6 cellular contexts compared by ENCODE assay signal in the genomic region with DNA sequence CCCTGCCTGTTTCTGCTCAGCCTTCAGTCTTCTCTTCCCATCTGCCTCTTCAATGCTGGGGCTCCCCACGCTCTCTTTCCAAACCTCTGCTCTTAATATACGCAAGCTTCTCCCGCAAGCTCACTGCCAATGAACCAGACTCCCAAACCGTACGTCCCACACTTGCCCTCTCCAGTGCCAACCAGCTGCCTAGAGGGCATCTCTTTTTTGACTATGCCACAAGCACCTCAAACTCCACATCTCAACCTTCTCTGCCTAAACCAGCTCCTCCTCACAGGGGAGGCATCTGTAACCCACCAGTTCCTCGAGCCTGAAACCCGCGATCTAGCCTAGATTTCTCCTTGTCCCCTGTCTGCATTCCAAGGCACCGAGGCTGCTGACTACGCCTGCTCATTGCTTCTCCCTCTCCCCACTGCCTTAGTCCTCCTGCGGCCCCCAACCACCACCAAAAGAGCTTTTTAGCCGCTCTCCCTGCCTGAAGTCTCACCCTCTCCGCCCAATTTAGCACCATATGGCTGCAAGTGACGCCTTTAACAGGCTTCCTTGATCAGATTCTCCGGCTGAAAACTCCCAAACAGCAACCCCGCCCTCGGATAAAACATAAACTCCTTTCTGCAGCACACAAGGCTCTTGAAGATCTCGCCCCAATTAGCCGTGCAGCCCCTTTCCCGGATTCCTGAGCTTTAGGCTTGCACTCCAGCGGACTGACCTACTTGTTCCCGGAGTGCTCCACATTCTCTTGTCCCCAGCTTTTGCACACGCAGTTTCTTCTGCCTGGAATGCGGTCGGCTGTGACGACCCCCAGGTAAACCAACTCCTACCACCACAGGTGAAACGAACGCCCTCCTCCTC. TPM values are rescaled to one million over a fixed set of nuclear protein-coding genes. Genes with fewer than 3 reads are reported as not detected.
DNase-seq lines count a peak whose midpoint lies in the region; ATAC-seq and TF ChIP-seq lines count a peak whose summit lies in the region.

No MANE protein-coding gene starts in this region.

- peak overlapping the region; percentile 72 to 96 (median 88) for H3K27ac ChIP-seq in esophagus squamous epithelium

- H3K9me3 ChIP-seq in esophagus squamous epithelium = no peaks in the 10 kb centered on the region

- no peak for DNase-seq in BJ (ENCODE audit: low read depth)
- DNase-seq in NCI-H69 (lab: John Stamatoyannopoulos, UW) = peak; percentile 69
- DNase-seq in esophagus squamous epithelium (lab: John Stamatoyannopoulos, UW) = no peak

- H3K36me3 ChIP-seq in BJ (ENCODE audit: control insufficient read depth, insufficient read depth, low read length) (no peaks in the 10 kb centered on the region), esophagus squamous epithelium (no peaks in the 10 kb centered on the region)

- peak overlapping the region; percentile 59 for H3K4me3 ChIP-seq in BJ (ENCODE audit: low read depth, low read length)
- peak overlapping the region; percentile 67 to 98 (median 84) for H3K4me3 ChIP-seq in esophagus squamous epithelium

- no peak for TF ChIP-seq POLR2A in esophagus squamous epithelium (IDR thresholded peaks at IDR 0.05)

- peaks cover 55% of the 10 kb centered on the region for H3K4me1 Mint-ChIP-seq in stimulated activated memory B cell treated with anti-CD40 and anti-IgM and Interleukin-4, amounts not matched to agents 10 μg/mL and 1 μg/mL and 100 μg/mL, for 72 hours

- no peaks in the 10 kb centered on the region for H3K27me3 Mint-ChIP-seq in stimulated activated memory B cell treated with anti-CD40 and anti-IgM and Interleukin-4, amounts not matched to agents 10 μg/mL and 1 μg/mL and 100 μg/mL, for 72 hours

- no peak for TF ChIP-seq CTCF in BJ (IDR thresholded peaks at IDR 0.05; ENCODE audit: insufficient read depth, low read depth, low read length)
- no peak for TF ChIP-seq CTCF in esophagus squamous epithelium (IDR thresholded peaks at IDR 0.05)

- CTCF ChIA-PET in BJ (lab: Yijun Ruan, JAX) = interaction anchor here (1.1 to 1.8 kb wide), 2 partner anchors 10 to 74 kb away, joined by 4 to 6 read pairs; no protein-coding TSS in a partner anchor

- peak overlapping the region; percentile 90 for H3K4me3 Mint-ChIP-seq in stimulated activated memory B cell treated with anti-CD40 and anti-IgM and Interleukin-4, amounts not matched to agents 10 μg/mL and 1 μg/mL and 100 μg/mL, for 72 hours

- peak overlapping the region; percentile 75 for H3K27ac Mint-ChIP-seq in stimulated activated memory B cell treated with anti-CD40 and anti-IgM and Interleukin-4, amounts not matched to agents 10 μg/mL and 1 μg/mL and 100 μg/mL, for 72 hours

- no peak for ATAC-seq in stimulated activated memory B cell treated with anti-CD40 and anti-IgM and Interleukin-4, amounts not matched to agents 10 μg/mL and 1 μg/mL and 100 μg/mL, for 72 hours
- ATAC-seq in GM21360 (IDR thresholded peaks at IDR 0.05; ENCODE audit: unreplicated experiment) (no peak), HG03460 (IDR thresholded peaks at IDR 0.05; ENCODE audit: unreplicated experiment) (no peak)

- peaks cover 37 to 68% (median 41%) of the 10 kb centered on the region in 3 donors for H3K4me1 ChIP-seq in esophagus squamous epithelium

- no peaks in the 10 kb centered on the region for H3K9me3 Mint-ChIP-seq in stimulated activated memory B cell treated with anti-CD40 and anti-IgM and Interleukin-4, amounts not matched to agents 10 μg/mL and 1 μg/mL and 100 μg/mL, for 72 hours

- no peaks in the 10 kb centered on the region for H3K27me3 ChIP-seq in BJ (ENCODE audit: control insufficient read depth, insufficient read depth, low read length)
- H3K27me3 ChIP-seq in esophagus squamous epithelium = no peaks in the 10 kb centered on the region

- 16 to 17% methylated on average over 26 to 27 of the region's 28 CpGs for WGBS in esophagus squamous epithelium, 2 donors

- H3K36me3 Mint-ChIP-seq in stimulated activated memory B cell treated with anti-CD40 and anti-IgM and Interleukin-4, amounts not matched to agents 10 μg/mL and 1 μg/mL and 100 μg/mL, for 72 hours = peaks cover 27% of the 10 kb centered on the region

- POLR2A ChIA-PET in BJ (lab: Charles Lee) = interaction anchor here (0.8 kb wide), 1 partner anchor 118 kb away, joined by 3 read pairs; no protein-coding TSS in a partner anchor

- intact Hi-C loops in esophagus squamous epithelium (cut with DNase I) = no loop called here

RNA-seq across cellular contexts. Expression of a gene that starts 1.5 kb away (rescaled TPM):
- polyA plus RNA-seq in BJ (2011; rRNA removed) = 19.0 and 26.4 TPM in 2 replicates
- 18.8 and 20.7 TPM in 2 replicates for polyA minus RNA-seq in BJ (2011; rRNA and poly(A)+ RNA removed)
- 10 to 100 TPM; 19.4 to 53.8 (median 23.9) TPM for total RNA-seq in esophagus squamous epithelium

RNA-seq across cellular contexts. Expression of a gene that starts 48.3 kb away (rescaled TPM):
- polyA plus RNA-seq in BJ (2011; rRNA removed) = 27.8 and 28.8 TPM in 2 replicates
- 34.6 and 42.7 TPM in 2 replicates for polyA minus RNA-seq in BJ (2011; rRNA and poly(A)+ RNA removed)
- 10 to 100 TPM; 15.2 to 32.7 (median 24.6) TPM for total RNA-seq in esophagus squamous epithelium

RNA-seq across cellular contexts. Expression of a gene that starts 48.7 kb away (rescaled TPM):
- 61.4 and 78.9 TPM in 2 replicates for polyA plus RNA-seq in BJ (2011; rRNA removed)
- polyA minus RNA-seq in BJ (2011; rRNA and poly(A)+ RNA removed) = 31.1 and 39.0 TPM in 2 replicates
- total RNA-seq in esophagus squamous epithelium = 10 to 100 TPM; 31.9 to 53.6 (median 45.4) TPM

RNA-seq across cellular contexts. Expression of a gene that starts 55.8 kb away (rescaled TPM):
- 22.5 and 31.2 TPM in 2 replicates for polyA plus RNA-seq in BJ (2011; rRNA removed)
- 21.3 and 32.3 TPM in 2 replicates for polyA minus RNA-seq in BJ (2011; rRNA and poly(A)+ RNA removed)
- total RNA-seq in esophagus squamous epithelium = 10 to 100 TPM; 10.4 to 17.6 (median 15.3) TPM
